Comparison of ENCODE assay signal across 17 cellular contexts in genomic region chrY:19321701-19322100, GRCh38.
DNase-seq lines count a peak whose midpoint lies in the region; ATAC-seq and TF ChIP-seq lines count a peak whose summit lies in the region.
"Had no signal": no experiment of that assay in that cellular context is flagged by ENCODE, and none has a peak within 500 bp of the region (broad histone marks: within the 10 kb centered on the region; RNA-seq: fewer than 3 reads in every experiment).

No MANE protein-coding gene starts in this region.

- no peak for TF ChIP-seq POLR2A in body of pancreas (IDR thresholded peaks at IDR 0.05)

- in situ Hi-C loops in HAP-1 (cut with MboI; ENCODE audit: low sequenced_read_pairs): no loop called here

- no peaks in the 10 kb centered on the region for H3K4me1 ChIP-seq in body of pancreas
- no peaks in the 10 kb centered on the region for H3K4me1 ChIP-seq in HAP-1

- H3K4me3 ChIP-seq in body of pancreas: no peak overlapping the region
- H3K4me3 ChIP-seq in HAP-1: no peak overlapping the region
- H3K4me3 ChIP-seq: GM23338 had no signal

- H3K27ac ChIP-seq in body of pancreas (no peak overlapping the region), epithelial cell of prostate (no peak overlapping the region)

- H3K9me3 ChIP-seq in body of pancreas (no peaks in the 10 kb centered on the region), HAP-1 (no peaks in the 10 kb centered on the region)

- no peaks in the 10 kb centered on the region for H3K36me3 ChIP-seq in body of pancreas (replicated peaks in 1 of 2; ENCODE audit: insufficient read depth in 1 of 2, low read depth in 2 of 2)
- H3K36me3 ChIP-seq in HAP-1 (replicated peaks): no peaks in the 10 kb centered on the region

- WGBS in body of pancreas, 2 donors: 15 to 27% methylated on average over 3 of the region's 3 CpGs

- DNase-seq in LoVo (ENCODE audit: low spot score) (peak; percentile 4), body of pancreas (no peak), epithelial cell of prostate (ENCODE audit: low read depth, low spot score) (peak; percentile 39), renal cortical epithelial cell (ENCODE audit: low read depth) (peak; percentile 51), globus pallidus (ENCODE audit: low spot score) (no peak), HAP-1 (ENCODE audit: low spot score in 2 of 2) (no peak), HuH-7.5 (ENCODE audit: low spot score) (no peak)
- DNase-seq: C1 segment of cervical spinal cord; Calu3; CD4-positive, alpha-beta memory T cell; COR-L47; DMS53; DMS79 treated with DMSO at 0.1 percent for 48 hours; GF-D8; H9; HFFc6 had no signal

- H3K27me3 ChIP-seq in body of pancreas (no peaks in the 10 kb centered on the region), HAP-1 (ENCODE audit: low read depth) (no peaks in the 10 kb centered on the region)

- peak; percentile 73 for ATAC-seq in body of pancreas
- ATAC-seq: GM23338 had no signal

- intact Hi-C loops in body of pancreas (cut with DNase I): no loop called here

- no peak for TF ChIP-seq CTCF in body of pancreas (IDR thresholded peaks at IDR 0.05)

Comparison
In these comparisons a context has a peak if more than half of its experiments do, and no peak if none do; other contexts are left out.
1. DNase-seq: peak in LoVo (single experiment), epithelial cell of prostate (single experiment) and renal cortical epithelial cell (single experiment); none in body of pancreas (0 of 4), globus pallidus (single experiment), HAP-1 (0 of 2) and HuH-7.5 (single experiment).